ENCODE assay signal across 1 cellular context in the genomic region with DNA sequence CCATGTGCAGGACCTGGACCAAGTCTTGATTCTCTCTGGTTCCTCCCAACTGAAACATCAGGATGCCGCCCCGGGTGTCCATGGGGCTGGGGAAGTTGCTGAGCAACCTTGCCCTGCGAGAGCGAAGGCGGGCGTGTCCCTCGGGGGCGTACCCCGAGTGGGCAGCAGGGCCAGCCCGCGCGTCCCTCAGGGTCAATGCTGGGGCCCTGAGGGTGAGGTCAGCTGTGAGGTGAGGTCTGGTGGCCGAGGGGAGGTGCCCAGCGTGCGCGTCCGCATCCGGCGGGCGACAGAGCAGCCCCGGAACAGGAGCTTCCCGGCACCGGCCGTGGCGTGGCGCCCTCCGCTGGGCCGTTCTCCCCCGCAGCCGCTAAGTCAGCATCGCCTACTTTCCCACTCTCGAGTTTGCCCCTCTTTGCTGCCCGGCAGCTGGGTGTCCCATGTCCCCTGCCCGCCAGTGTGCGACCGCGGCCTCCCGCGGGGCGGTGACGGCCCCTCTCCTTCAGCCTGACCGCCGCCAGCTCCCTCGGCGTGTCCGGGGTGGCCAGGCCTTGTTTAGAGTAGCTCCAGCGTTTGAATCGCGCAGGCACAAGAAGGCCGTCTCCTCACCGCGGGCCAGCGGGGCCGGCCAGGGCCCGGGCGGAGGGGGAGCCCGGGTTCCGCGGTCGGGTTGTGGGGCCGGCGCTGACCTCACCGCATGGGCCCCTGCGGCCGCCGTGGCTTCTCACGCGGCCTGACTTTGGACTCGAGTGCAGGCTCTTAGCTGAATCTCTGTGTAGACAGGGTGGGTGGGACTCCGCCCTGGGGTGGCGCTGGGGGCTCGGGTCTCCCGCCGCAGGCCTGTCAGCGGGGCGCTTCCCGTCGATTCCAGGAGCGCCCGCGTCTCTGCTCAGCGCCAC.
TF ChIP-seq lines count a peak whose summit lies in the region.

No MANE protein-coding gene starts in this region.

TF ChIP-seq in HEK293, 187 proteins besides CTCF, POLR2A, EP300 and RAD21 (continued from another document):
- TF ChIP-seq, protein P1, sequence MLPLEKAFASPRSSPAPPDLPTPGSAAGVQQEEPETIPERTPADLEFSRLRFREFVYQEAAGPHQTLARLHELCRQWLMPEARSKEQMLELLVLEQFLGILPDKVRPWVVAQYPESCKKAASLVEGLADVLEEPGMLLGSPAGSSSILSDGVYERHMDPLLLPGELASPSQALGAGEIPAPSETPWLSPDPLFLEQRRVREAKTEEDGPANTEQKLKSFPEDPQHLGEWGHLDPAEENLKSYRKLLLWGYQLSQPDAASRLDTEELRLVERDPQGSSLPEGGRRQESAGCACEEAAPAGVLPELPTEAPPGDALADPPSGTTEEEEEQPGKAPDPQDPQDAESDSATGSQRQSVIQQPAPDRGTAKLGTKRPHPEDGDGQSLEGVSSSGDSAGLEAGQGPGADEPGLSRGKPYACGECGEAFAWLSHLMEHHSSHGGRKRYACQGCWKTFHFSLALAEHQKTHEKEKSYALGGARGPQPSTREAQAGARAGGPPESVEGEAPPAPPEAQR (tag by site-specific recombination; IDR thresholded peaks at IDR 0.05), result no peak
- TF ChIP-seq KLF16 (tag by site-specific recombination; IDR thresholded peaks at IDR 0.05), result peak; percentile 88; the same call in 1 of the 2 replicates
- TF ChIP-seq, protein P2, sequence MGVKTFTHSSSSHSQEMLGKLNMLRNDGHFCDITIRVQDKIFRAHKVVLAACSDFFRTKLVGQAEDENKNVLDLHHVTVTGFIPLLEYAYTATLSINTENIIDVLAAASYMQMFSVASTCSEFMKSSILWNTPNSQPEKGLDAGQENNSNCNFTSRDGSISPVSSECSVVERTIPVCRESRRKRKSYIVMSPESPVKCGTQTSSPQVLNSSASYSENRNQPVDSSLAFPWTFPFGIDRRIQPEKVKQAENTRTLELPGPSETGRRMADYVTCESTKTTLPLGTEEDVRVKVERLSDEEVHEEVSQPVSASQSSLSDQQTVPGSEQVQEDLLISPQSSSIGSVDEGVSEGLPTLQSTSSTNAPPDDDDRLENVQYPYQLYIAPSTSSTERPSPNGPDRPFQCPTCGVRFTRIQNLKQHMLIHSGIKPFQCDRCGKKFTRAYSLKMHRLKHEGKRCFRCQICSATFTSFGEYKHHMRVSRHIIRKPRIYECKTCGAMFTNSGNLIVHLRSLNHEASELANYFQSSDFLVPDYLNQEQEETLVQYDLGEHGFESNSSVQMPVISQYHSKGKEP (tag by site-specific recombination; IDR thresholded peaks at IDR 0.05), result no peak
- TF ChIP-seq ZBTB7A (tag by site-specific recombination; IDR thresholded peaks at IDR 0.05; ENCODE audit: low read depth), result peak; percentile 75
- peak; percentile 83 for TF ChIP-seq ZNF549 (tag by site-specific recombination; IDR thresholded peaks at IDR 0.05)
- TF ChIP-seq ZNF660 (tag by site-specific recombination; IDR thresholded peaks at IDR 0.05), result peak; percentile 57; the same call in 1 of the 2 replicates
- peak; percentile 87 for TF ChIP-seq ZNF341 (tag by site-specific recombination; IDR thresholded peaks at IDR 0.05; ENCODE audit: low read depth)
- peak; percentile 14; the same call in 1 of the 2 replicates for TF ChIP-seq ZNF449 (tag by site-specific recombination; IDR thresholded peaks at IDR 0.05)
- TF ChIP-seq SP2 (tag by site-specific recombination; IDR thresholded peaks at IDR 0.05), result peak; percentile 76
- peak; percentile 44; the same call in 1 of the 2 replicates for TF ChIP-seq WT1 (tag by site-specific recombination; IDR thresholded peaks at IDR 0.05)
- TF ChIP-seq ZNF677 (tag by site-specific recombination; IDR thresholded peaks at IDR 0.05), result no peak
- peak; percentile 42 for TF ChIP-seq ZSCAN4 (tag by site-specific recombination; IDR thresholded peaks at IDR 0.05)
- peak; percentile 65 for TF ChIP-seq ZBTB11 (tag by site-specific recombination; conservative IDR thresholded peaks at IDR 0.05; ENCODE audit: low read depth)
- peak; percentile 46 for TF ChIP-seq ZNF629 (tag by site-specific recombination; IDR thresholded peaks at IDR 0.05)
- TF ChIP-seq ZFHX2 (tag by site-specific recombination; conservative IDR thresholded peaks at IDR 0.05), result peak; percentile 85
- TF ChIP-seq AEBP2 (tag by site-specific recombination; IDR thresholded peaks at IDR 0.05; ENCODE audit: borderline replicate concordance), result no peak
- TF ChIP-seq, protein P3, sequence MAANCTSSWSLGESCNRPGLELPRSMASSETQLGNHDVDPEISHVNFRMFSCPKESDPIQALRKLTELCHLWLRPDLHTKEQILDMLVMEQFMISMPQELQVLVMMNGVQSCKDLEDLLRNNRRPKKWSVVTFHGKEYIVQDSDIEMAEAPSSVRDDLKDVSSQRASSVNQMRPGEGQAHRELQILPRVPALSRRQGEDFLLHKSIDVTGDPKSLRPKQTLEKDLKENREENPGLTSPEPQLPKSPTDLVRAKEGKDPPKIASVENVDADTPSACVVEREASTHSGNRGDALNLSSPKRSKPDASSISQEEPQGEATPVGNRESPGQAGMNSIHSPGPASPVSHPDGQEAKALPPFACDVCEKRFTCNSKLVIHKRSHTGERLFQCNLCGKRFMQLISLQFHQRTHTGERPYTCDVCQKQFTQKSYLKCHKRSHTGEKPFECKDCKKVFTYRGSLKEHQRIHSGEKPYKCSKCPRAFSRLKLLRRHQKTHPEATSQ (tag by site-specific recombination; IDR thresholded peaks at IDR 0.05), result 0 out of 2 replicates have a peak, but pooled peaks have one; percentile 61
- no peak for TF ChIP-seq ZNF433 (tag by site-specific recombination; IDR thresholded peaks at IDR 0.05; ENCODE audit: low read depth)
- TF ChIP-seq ZNF148 (tag by site-specific recombination; IDR thresholded peaks at IDR 0.05; ENCODE audit: borderline replicate concordance), result no peak
